9 cellular contexts compared by ENCODE assay signal in the genomic region with DNA sequence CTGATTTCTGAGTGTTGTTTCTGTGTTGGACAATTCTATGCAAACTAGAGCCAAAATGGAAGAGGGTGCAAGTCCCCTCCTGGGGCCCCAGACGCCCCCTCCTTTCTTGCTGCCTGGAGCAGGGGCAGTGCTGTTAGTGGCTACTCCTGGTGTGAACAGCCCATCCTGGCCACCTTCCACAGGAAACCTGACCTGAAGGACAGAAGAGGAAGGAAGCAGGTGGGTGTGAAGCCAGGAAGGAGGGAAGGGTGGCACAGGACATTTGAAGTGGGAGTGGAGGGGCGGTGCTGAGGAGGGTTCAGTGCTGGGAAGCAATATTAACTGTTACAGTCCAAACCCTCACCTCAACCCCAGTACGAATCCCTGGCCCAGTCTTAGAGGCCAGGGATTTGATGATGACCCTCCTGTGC. TPM values are rescaled to one million over a fixed set of nuclear protein-coding genes. Genes with fewer than 3 reads are reported as not detected.
DNase-seq lines count a peak whose midpoint lies in the region; ATAC-seq, FAIRE-seq and TF ChIP-seq lines count a peak whose summit lies in the region.
"Had no signal": no experiment of that assay in that cellular context is flagged by ENCODE, and none has a peak within 500 bp of the region (broad histone marks: within the 10 kb centered on the region; RNA-seq: fewer than 3 reads in every experiment).

No MANE protein-coding gene starts in this region.

- H3K27ac ChIP-seq in right atrium auricular region: peak overlapping the region; percentile 84 to 87
- peak overlapping the region; percentile 83 to 90 (median 88) for H3K27ac ChIP-seq in gastrocnemius medialis

- peak overlapping the region; percentile 54 to 82 for H3K4me3 ChIP-seq in right atrium auricular region
- peak overlapping the region; percentile 82 to 91 (median 86) for H3K4me3 ChIP-seq in gastrocnemius medialis

- in situ Hi-C loops in gastrocnemius medialis (cut with MboI; ENCODE audit: low sequenced_read_pairs in 4 of 4): loop anchor here (5.0 to 10.0 kb wide), 3 partner anchors 143 to 263 kb away; a partner anchor contains a TSS

- CTCF ChIA-PET in activated CD8-positive, alpha-beta T cell treated with anti-CD3 and anti-CD28 coated beads for 36 hours (lab: Charles Lee): interaction anchor here (0.8 to 12.8 kb wide), 8 partner anchors 9 to 389 kb away, joined by 3 to 214 read pairs (median 4); a partner anchor contains a TSS

- no peak for ATAC-seq in activated CD8-positive, alpha-beta T cell treated with anti-CD3 and anti-CD28 coated beads for 36 hours
- ATAC-seq in gastrocnemius medialis (no peak), GM19351 (IDR thresholded peaks at IDR 0.05; ENCODE audit: unreplicated experiment) (no peak)

- H3K36me3 ChIP-seq in right atrium auricular region: peaks cover 9% of the 10 kb centered on the region
- peaks cover 0 to 12% of the 10 kb centered on the region in 2 donors for H3K36me3 ChIP-seq in gastrocnemius medialis

- TF ChIP-seq CTCF in activated CD8-positive, alpha-beta T cell treated with anti-CD3 and anti-CD28 coated beads for 36 hours (IDR thresholded peaks at IDR 0.05): no peak
- TF ChIP-seq CTCF in right atrium auricular region (IDR thresholded peaks at IDR 0.05): no peak
- TF ChIP-seq CTCF in gastrocnemius medialis (IDR thresholded peaks at IDR 0.05 in 4 of 5, conservative IDR thresholded peaks at IDR 0.05 in 1 of 5): no peak

- FAIRE-seq in HTR-8/SVneo (lab: Jason Lieb, UNC): peak; percentile 40

- H3K36me3 Mint-ChIP-seq in activated CD8-positive, alpha-beta T cell treated with anti-CD3 and anti-CD28 coated beads for 36 hours (ENCODE audit: low read depth): no peaks in the 10 kb centered on the region

- POLR2A ChIA-PET in activated CD8-positive, alpha-beta T cell treated with anti-CD3 and anti-CD28 coated beads for 36 hours (lab: Charles Lee): no interaction called here

- peaks cover 21% of the 10 kb centered on the region for H3K4me1 Mint-ChIP-seq in activated CD8-positive, alpha-beta T cell treated with anti-CD3 and anti-CD28 coated beads for 36 hours (ENCODE audit: low read depth)

- peaks cover 6% of the 10 kb centered on the region for H3K27me3 Mint-ChIP-seq in activated CD8-positive, alpha-beta T cell treated with anti-CD3 and anti-CD28 coated beads for 36 hours

- no peak for TF ChIP-seq POLR2A in gastrocnemius medialis (IDR thresholded peaks at IDR 0.05)

- H3K27me3 ChIP-seq in right atrium auricular region (no peaks in the 10 kb centered on the region), gastrocnemius medialis (no peaks in the 10 kb centered on the region)

- H3K27ac Mint-ChIP-seq in activated CD8-positive, alpha-beta T cell treated with anti-CD3 and anti-CD28 coated beads for 36 hours: no peak overlapping the region

- H3K4me1 ChIP-seq in right atrium auricular region (peaks cover 0 to 50% of the 10 kb centered on the region in 2 donors), gastrocnemius medialis (peaks cover 27 to 32% of the 10 kb centered on the region in 2 donors)

- DNase-seq in HTR-8/SVneo (ENCODE audit: insufficient read length, low spot score) (no peak), right atrium auricular region (ENCODE audit: low spot score) (no peak), gastrocnemius medialis (peak in 1 of 2 donors; percentile 60), NCI-H1436 treated with DMSO at 0.1 percent for 48 hours (lab: John Stamatoyannopoulos, UW) (no peak), cerebellum (ENCODE audit: low spot score) (no peak)
- no peak for DNase-seq in activated CD8-positive, alpha-beta T cell treated with anti-CD3 and anti-CD28 coated beads for 36 hours
- DNase-seq in activated effector memory CD4-positive, alpha-beta T cell treated with anti-CD3 and anti-CD28 coated beads, Interleukin-2, amount 50 U/mL, for 16 hours: no peak
- DNase-seq: activated CD4-positive, CD25-positive, alpha-beta regulatory T cell treated with anti-CD3 and anti-CD28 coated beads, Interleukin-2, amount 50 U/mL, for 72 hours had no signal

- intact Hi-C loops in activated CD8-positive, alpha-beta T cell treated with anti-CD3 and anti-CD28 coated beads for 36 hours (cut with micrococcal nuclease): loop anchor here (10.0 kb wide), 1 partner anchor 143 kb away; a partner anchor contains a TSS
- intact Hi-C loops in gastrocnemius medialis (cut with DNase I; ENCODE audit: low total_unique reads): loop anchor here (10.0 kb wide), 2 partner anchors 77 to 707 kb away; a partner anchor contains a TSS

- peak overlapping the region; percentile 83 for H3K4me3 Mint-ChIP-seq in activated CD8-positive, alpha-beta T cell treated with anti-CD3 and anti-CD28 coated beads for 36 hours

- no peaks in the 10 kb centered on the region for H3K9me3 Mint-ChIP-seq in activated CD8-positive, alpha-beta T cell treated with anti-CD3 and anti-CD28 coated beads for 36 hours

- H3K9me3 ChIP-seq in right atrium auricular region (no peaks in the 10 kb centered on the region), gastrocnemius medialis (no peaks in the 10 kb centered on the region)

RNA-seq across cellular contexts. Expression of a gene that starts 0.7 kb away (rescaled TPM):
- total RNA-seq in activated CD8-positive, alpha-beta T cell treated with anti-CD3 and anti-CD28 coated beads for 36 hours: not detected
- total RNA-seq in right atrium auricular region (1 to 10 TPM; 4.3 to 5.6 TPM), gastrocnemius medialis (1 to 10 TPM in 3 of 4 donors, under 1 TPM in 1; 0.59 to 6.2 (median 1.8) TPM), cerebellum (2.4 TPM)

RNA-seq across cellular contexts. Expression of a gene that starts 1.6 kb away (rescaled TPM):
- total RNA-seq in activated CD8-positive, alpha-beta T cell treated with anti-CD3 and anti-CD28 coated beads for 36 hours: 1 to 10 TPM; 3.2 to 4.1 TPM
- total RNA-seq in right atrium auricular region: 1 to 10 TPM; 2.6 to 3.4 TPM
- 1 to 10 TPM; 2.9 to 6.9 (median 5.5) TPM for total RNA-seq in gastrocnemius medialis
- 5.2 TPM for total RNA-seq in cerebellum

RNA-seq across cellular contexts. Expression of a gene that starts 6.2 kb away (rescaled TPM):
- total RNA-seq in activated CD8-positive, alpha-beta T cell treated with anti-CD3 and anti-CD28 coated beads for 36 hours: 100 to 1,000 TPM; 310 to 314 TPM
- total RNA-seq in right atrium auricular region (100 to 1,000 TPM; 130 to 172 TPM), gastrocnemius medialis (100 to 1,000 TPM; 152 to 186 (median 166) TPM), cerebellum (24.0 TPM)

RNA-seq across cellular contexts. Expression of a gene that starts 34.1 kb away (rescaled TPM):
- total RNA-seq in activated CD8-positive, alpha-beta T cell treated with anti-CD3 and anti-CD28 coated beads for 36 hours: not detected
- total RNA-seq in right atrium auricular region (not detected), gastrocnemius medialis (not detected), cerebellum (0.36 TPM)

RNA-seq across cellular contexts. Expression of a gene that starts 45.9 kb away (rescaled TPM):
- total RNA-seq in activated CD8-positive, alpha-beta T cell treated with anti-CD3 and anti-CD28 coated beads for 36 hours: 10 to 100 TPM; 14.6 to 15.9 TPM
- total RNA-seq in right atrium auricular region: 10 to 100 TPM; 31.5 to 35.8 TPM
- total RNA-seq in gastrocnemius medialis: 100 to 1,000 TPM in 2 of 4 donors, 10 to 100 TPM in 2; 82.8 to 121 (median 93.3) TPM
- 1.9 TPM for total RNA-seq in cerebellum
